ENCODE assay signal across 13 cellular contexts in the genomic region with DNA sequence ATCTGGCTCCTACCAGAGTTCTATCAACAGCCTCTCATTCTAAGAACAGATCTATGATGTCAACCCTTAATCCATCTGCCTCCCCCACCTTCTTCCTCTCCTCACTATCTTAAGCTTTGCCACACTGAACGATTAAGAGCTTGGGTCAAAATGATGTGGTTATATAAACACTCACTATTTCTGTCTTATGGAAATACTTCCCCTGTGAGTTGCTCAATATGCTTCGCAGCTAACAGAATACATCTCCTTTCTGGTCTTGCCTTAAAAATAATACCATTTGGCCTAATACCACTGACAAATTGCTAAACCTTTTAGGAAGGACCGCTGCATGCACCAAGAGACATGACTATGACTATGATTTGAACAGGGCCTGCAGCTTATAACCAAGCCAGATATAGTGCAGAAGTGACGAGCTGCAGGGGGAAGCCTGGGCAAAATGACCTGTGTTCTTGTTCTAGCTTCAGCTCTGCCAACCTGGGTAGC.
A peak's percentile ranks its signal among the peaks of the same experiment; 100 is the strongest.
DNase-seq lines count a peak whose midpoint lies in the region; ATAC-seq and TF ChIP-seq lines count a peak whose summit lies in the region.
"Had no signal": no experiment of that assay in that cellular context is flagged by ENCODE, and none has a peak within 500 bp of the region (broad histone marks: within the 10 kb centered on the region; RNA-seq: fewer than 3 reads in every experiment).

No MANE protein-coding gene starts in this region.

- no peak for TF ChIP-seq POLR2A in heart left ventricle (IDR thresholded peaks at IDR 0.05)
- TF ChIP-seq POLR2A in sigmoid colon (IDR thresholded peaks at IDR 0.05) = no peak

- 27 to 32% (median 29%) methylated on average over 4 of the region's 4 CpGs for WGBS in heart left ventricle, 4 donors
- WGBS in sigmoid colon, 2 donors = 62 to 72% methylated on average over 4 of the region's 4 CpGs

- H3K27me3 ChIP-seq in ascending aorta (no peaks in the 10 kb centered on the region), heart left ventricle (no peaks in the 10 kb centered on the region), sigmoid colon (no peaks in the 10 kb centered on the region)
- H3K27me3 ChIP-seq: Peyer's patch had no signal

- no peaks in the 10 kb centered on the region for H3K9me3 ChIP-seq in ascending aorta
- H3K9me3 ChIP-seq in heart left ventricle = no peaks in the 10 kb centered on the region
- H3K9me3 ChIP-seq in sigmoid colon = no peaks in the 10 kb centered on the region
- H3K9me3 ChIP-seq: Peyer's patch had no signal

- ATAC-seq in heart left ventricle = peak; percentile 82 to 89 (median 88)
- no peak for ATAC-seq in HG02763 (IDR thresholded peaks at IDR 0.05; ENCODE audit: unreplicated experiment)
- no peak for ATAC-seq in GM19351 (IDR thresholded peaks at IDR 0.05; ENCODE audit: unreplicated experiment)
- ATAC-seq in GM18498 (IDR thresholded peaks at IDR 0.05; ENCODE audit: unreplicated experiment) = no peak

- H3K36me3 ChIP-seq in ascending aorta = no peaks in the 10 kb centered on the region
- no peaks in the 10 kb centered on the region for H3K36me3 ChIP-seq in heart left ventricle
- H3K36me3 ChIP-seq in sigmoid colon = no peaks in the 10 kb centered on the region
- H3K36me3 ChIP-seq: Peyer's patch had no signal

- DNase-seq in GM03348 (ENCODE audit: low spot score) = peak; percentile 5
- no peak for DNase-seq in ascending aorta (ENCODE audit: low spot score in 2 of 2)
- peak in 2 of 5 donors; percentile 40 to 50 for DNase-seq in heart left ventricle
- DNase-seq in sigmoid colon = peak; percentile 69
- DNase-seq in HK-2 (ENCODE audit: unreplicated experiment) = no peak
- DNase-seq: activated CD8-positive, alpha-beta memory T cell treated with anti-CD3 and anti-CD28 coated beads for 24 hours; activated naive CD4-positive, alpha-beta T cell treated with anti-CD3 and anti-CD28 coated beads, Interleukin-2, amount 50 U/mL, for 16 hours; NCI-H2171 treated with DMSO at 0.1 percent for 48 hours; Peyer's patch had no signal

- H3K27ac ChIP-seq in ascending aorta (peak overlapping the region; percentile 51 to 71), heart left ventricle (peak overlapping the region; percentile 60 to 88 (median 77)), sigmoid colon (peak overlapping the region; percentile 68 to 80 (median 74))
- H3K27ac ChIP-seq: C4-2B had no signal

- H3K4me1 ChIP-seq in ascending aorta (peaks cover 0 to 6% of the 10 kb centered on the region in 2 donors), heart left ventricle (peaks cover 0 to 61% (median 18%) of the 10 kb centered on the region in 12 donors), sigmoid colon (peaks cover 0 to 61% (median 45%) of the 10 kb centered on the region in 4 donors)
- H3K4me1 ChIP-seq: Peyer's patch had no signal

- peak overlapping the region in 1 of 2 donors; percentile 12 for H3K4me3 ChIP-seq in ascending aorta
- H3K4me3 ChIP-seq in heart left ventricle = peak overlapping the region in 1 of 12 donors; percentile 5
- H3K4me3 ChIP-seq in sigmoid colon = no peak overlapping the region
- H3K4me3 ChIP-seq: Peyer's patch had no signal

- TF ChIP-seq EP300 in sigmoid colon (IDR thresholded peaks at IDR 0.05) = no peak

- intact Hi-C loops in ascending aorta (cut with DNase I) = loop anchor here (5.0 kb wide), 1 partner anchor 130 kb away; a partner anchor contains a TSS
- intact Hi-C loops in heart left ventricle (cut with DNase I) = no loop called here
- intact Hi-C loops in sigmoid colon (cut with DNase I) = no loop called here

- no peak for TF ChIP-seq CTCF in ascending aorta (IDR thresholded peaks at IDR 0.05)
- TF ChIP-seq CTCF in heart left ventricle (IDR thresholded peaks at IDR 0.05) = no peak
- no peak for TF ChIP-seq CTCF in sigmoid colon (IDR thresholded peaks at IDR 0.05)

Comparison
In these comparisons a context has a peak if more than half of its experiments do, and no peak if none do; other contexts are left out.
1. DNase-seq: peak in GM03348 (single experiment) and sigmoid colon (single experiment); none in ascending aorta (0 of 2) and HK-2 (single experiment).
2. ATAC-seq: peak in heart left ventricle (4 of 4); none in HG02763 (single experiment), GM19351 (single experiment) and GM18498 (single experiment).
3. Peak in every context shown above with its lines, with median percentiles within 50 percentile points of each other: H3K27ac ChIP-seq.